ENCODE assay signal across 9 cellular contexts in the genomic region with DNA sequence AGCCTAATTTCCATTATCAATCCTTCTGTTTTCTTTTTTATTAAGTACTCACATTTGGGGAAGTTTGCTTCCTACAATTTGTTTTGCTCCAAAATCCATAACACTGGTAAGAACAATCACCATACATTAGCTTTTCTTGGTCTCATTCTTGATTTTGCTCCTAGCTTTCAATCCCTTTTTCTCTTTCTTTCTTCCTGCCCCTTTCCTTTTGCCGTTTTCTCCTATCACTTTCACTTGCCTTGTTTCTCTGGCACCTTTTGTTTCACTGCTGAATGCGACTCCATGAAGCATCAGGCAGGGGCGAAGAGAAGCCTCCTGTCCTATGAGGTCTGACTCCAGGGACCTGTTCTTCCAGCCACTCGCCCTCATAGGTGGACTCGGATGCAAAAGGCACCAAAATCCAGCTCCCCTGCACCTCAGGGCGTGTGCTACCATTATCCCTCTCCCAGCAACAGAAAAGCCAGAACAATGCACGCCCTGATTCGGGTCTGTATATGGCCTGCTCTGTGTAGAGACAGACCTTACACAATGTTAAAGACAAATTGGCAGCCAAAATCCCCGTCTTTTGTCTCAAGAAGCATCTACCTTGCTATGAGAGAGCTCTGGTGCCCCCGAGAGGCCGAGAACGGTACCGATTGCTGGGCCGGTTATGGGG.
DNase-seq lines count a peak whose midpoint lies in the region; ATAC-seq and TF ChIP-seq lines count a peak whose summit lies in the region.
"Had no signal": no experiment of that assay in that cellular context is flagged by ENCODE, and none has a peak within 500 bp of the region (broad histone marks: within the 10 kb centered on the region; RNA-seq: fewer than 3 reads in every experiment).

No MANE protein-coding gene starts in this region.

- peak overlapping the region; percentile 29 for H3K4me3 ChIP-seq in HUES64 (ENCODE audit: low read length)
- peak overlapping the region; percentile 56 for H3K4me3 ChIP-seq in iPS-20b (ENCODE audit: low read length)

- H3K27ac Mint-ChIP-seq in brain: peak overlapping the region; percentile 74 to 96 (median 91)
- no peak overlapping the region for H3K27ac Mint-ChIP-seq in stimulated activated memory B cell treated with anti-CD40 and anti-IgM and Interleukin-4, amounts not matched to agents 10 μg/mL and 1 μg/mL and 100 μg/mL, for 72 hours
- H3K27ac Mint-ChIP-seq in activated T-helper 1 cell treated with anti-CD3 and anti-CD28 coated beads, Interleukin-12 subunit alpha, Interleukin-12 subunit beta, Interleukin-2, Interleukin-4 antibody, amounts not matched to agents 30 ng/mL and 10 ng/mL and 1 ng/mL, durations not matched to agents 14 hours and 24 hours and 36 hours: no peak overlapping the region

- peak overlapping the region; percentile 46 to 85 (median 74) for H3K4me3 Mint-ChIP-seq in brain
- peak overlapping the region; percentile 8 for H3K4me3 Mint-ChIP-seq in stimulated activated memory B cell treated with anti-CD40 and anti-IgM and Interleukin-4, amounts not matched to agents 10 μg/mL and 1 μg/mL and 100 μg/mL, for 72 hours
- H3K4me3 Mint-ChIP-seq in activated T-helper 1 cell treated with anti-CD3 and anti-CD28 coated beads, Interleukin-12 subunit alpha, Interleukin-12 subunit beta, Interleukin-2, Interleukin-4 antibody, amounts not matched to agents 30 ng/mL and 10 ng/mL and 1 ng/mL, durations not matched to agents 14 hours and 24 hours and 36 hours: no peak overlapping the region
- H3K4me3 Mint-ChIP-seq: activated T-cell treated with anti-CD3 and anti-CD28 coated beads, Interleukin-2, amount 50 U/mL, for 4 hours had no signal

- peak; percentile 45 for DNase-seq in DMS53 treated with DMSO at 0.1 percent for 48 hours (lab: John Stamatoyannopoulos, UW; ENCODE audit: unreplicated experiment)
- peak; percentile 83 to 89 for DNase-seq in NOMO-1 (lab: John Stamatoyannopoulos, UW; ENCODE audit: unreplicated experiment in 2 of 2)
- no peak for DNase-seq in activated T-helper 1 cell treated with anti-CD3 and anti-CD28 coated beads, Interleukin-12 subunit alpha, Interleukin-12 subunit beta, Interleukin-2, Interleukin-4 antibody, amounts not matched to agents 30 ng/mL and 10 ng/mL and 1 ng/mL, durations not matched to agents 14 hours and 24 hours and 36 hours (ENCODE audit: low spot score)
- DNase-seq: activated T-cell treated with anti-CD3 and anti-CD28 coated beads, Interleukin-2, amount 50 U/mL, for 4 hours had no signal

- H3K27ac ChIP-seq in HUES64 (ENCODE audit: low read depth, low read length): no peak overlapping the region
- no peak overlapping the region for H3K27ac ChIP-seq in iPS-20b (ENCODE audit: low read length)

- H3K27me3 ChIP-seq in HUES64 (ENCODE audit: insufficient read depth, low read length) (no peaks in the 10 kb centered on the region), iPS-20b (ENCODE audit: insufficient read depth, low read length) (no peaks in the 10 kb centered on the region)

- TF ChIP-seq CTCF in brain (conservative IDR thresholded peaks at IDR 0.05): peak; percentile 81 to 89

- H3K9ac ChIP-seq in HUES64 (ENCODE audit: low read depth, low read length) (peak overlapping the region; percentile 33), iPS-20b (ENCODE audit: low read depth, low read length) (peak overlapping the region; percentile 69; the same call in 1 of the 2 replicates)

- no peaks in the 10 kb centered on the region for H3K36me3 Mint-ChIP-seq in brain
- H3K36me3 Mint-ChIP-seq in stimulated activated memory B cell treated with anti-CD40 and anti-IgM and Interleukin-4, amounts not matched to agents 10 μg/mL and 1 μg/mL and 100 μg/mL, for 72 hours: no peaks in the 10 kb centered on the region
- no peaks in the 10 kb centered on the region for H3K36me3 Mint-ChIP-seq in activated T-helper 1 cell treated with anti-CD3 and anti-CD28 coated beads, Interleukin-12 subunit alpha, Interleukin-12 subunit beta, Interleukin-2, Interleukin-4 antibody, amounts not matched to agents 30 ng/mL and 10 ng/mL and 1 ng/mL, durations not matched to agents 14 hours and 24 hours and 36 hours (ENCODE audit: low read depth)

- intact Hi-C loops in activated T-helper 1 cell treated with anti-CD3 and anti-CD28 coated beads, Interleukin-12 subunit alpha, Interleukin-12 subunit beta, Interleukin-2, Interleukin-4 antibody, amounts not matched to agents 30 ng/mL and 10 ng/mL and 1 ng/mL, durations not matched to agents 14 hours and 24 hours and 36 hours (cut with micrococcal nuclease): loop anchor here (5.0 kb wide), 1 partner anchor 901 kb away; no protein-coding TSS in a partner anchor

- H3K9me3 ChIP-seq in HUES64 (ENCODE audit: insufficient read depth, low read depth, low read length) (peaks cover under 1% of the 10 kb centered on the region; the same call in 1 of the 2 replicates), iPS-20b (ENCODE audit: insufficient read depth, low read depth, low read length) (no peaks in the 10 kb centered on the region)

- H3K9me3 Mint-ChIP-seq in brain: peaks cover 0 to 7% (median 4%) of the 10 kb centered on the region in 5 experiments
- no peaks in the 10 kb centered on the region for H3K9me3 Mint-ChIP-seq in stimulated activated memory B cell treated with anti-CD40 and anti-IgM and Interleukin-4, amounts not matched to agents 10 μg/mL and 1 μg/mL and 100 μg/mL, for 72 hours
- H3K9me3 Mint-ChIP-seq in activated T-helper 1 cell treated with anti-CD3 and anti-CD28 coated beads, Interleukin-12 subunit alpha, Interleukin-12 subunit beta, Interleukin-2, Interleukin-4 antibody, amounts not matched to agents 30 ng/mL and 10 ng/mL and 1 ng/mL, durations not matched to agents 14 hours and 24 hours and 36 hours: peaks cover 6% of the 10 kb centered on the region

- H3K36me3 ChIP-seq in HUES64 (ENCODE audit: insufficient read depth, low read length): no peaks in the 10 kb centered on the region
- no peaks in the 10 kb centered on the region for H3K36me3 ChIP-seq in iPS-20b (ENCODE audit: insufficient read depth, low read depth, low read length)

- ATAC-seq in GM19438 (IDR thresholded peaks at IDR 0.05; ENCODE audit: low read depth, unreplicated experiment): peak; percentile 81
- peak; percentile 71 for ATAC-seq in stimulated activated memory B cell treated with anti-CD40 and anti-IgM and Interleukin-4, amounts not matched to agents 10 μg/mL and 1 μg/mL and 100 μg/mL, for 72 hours

- 17% methylated on average over 14 of the region's 14 CpGs for WGBS in HUES64

- H3K4me1 ChIP-seq in HUES64 (ENCODE audit: insufficient read depth, low read length): peaks cover 8% of the 10 kb centered on the region; the same call in 1 of the 2 replicates
- H3K4me1 ChIP-seq in iPS-20b (ENCODE audit: insufficient read depth, low read length): peaks cover 5% of the 10 kb centered on the region; the same call in 1 of the 2 replicates

- peaks cover 25% of the 10 kb centered on the region for H3K4me1 Mint-ChIP-seq in brain
- H3K4me1 Mint-ChIP-seq in stimulated activated memory B cell treated with anti-CD40 and anti-IgM and Interleukin-4, amounts not matched to agents 10 μg/mL and 1 μg/mL and 100 μg/mL, for 72 hours: peaks cover 14% of the 10 kb centered on the region
- H3K4me1 Mint-ChIP-seq in activated T-helper 1 cell treated with anti-CD3 and anti-CD28 coated beads, Interleukin-12 subunit alpha, Interleukin-12 subunit beta, Interleukin-2, Interleukin-4 antibody, amounts not matched to agents 30 ng/mL and 10 ng/mL and 1 ng/mL, durations not matched to agents 14 hours and 24 hours and 36 hours (ENCODE audit: low read depth): no peaks in the 10 kb centered on the region

- H3K27me3 Mint-ChIP-seq in brain: peaks cover 11% of the 10 kb centered on the region
- peaks cover 21% of the 10 kb centered on the region for H3K27me3 Mint-ChIP-seq in stimulated activated memory B cell treated with anti-CD40 and anti-IgM and Interleukin-4, amounts not matched to agents 10 μg/mL and 1 μg/mL and 100 μg/mL, for 72 hours
- H3K27me3 Mint-ChIP-seq in activated T-helper 1 cell treated with anti-CD3 and anti-CD28 coated beads, Interleukin-12 subunit alpha, Interleukin-12 subunit beta, Interleukin-2, Interleukin-4 antibody, amounts not matched to agents 30 ng/mL and 10 ng/mL and 1 ng/mL, durations not matched to agents 14 hours and 24 hours and 36 hours (ENCODE audit: insufficient read depth): no peaks in the 10 kb centered on the region

Comparison
In these comparisons a context has a peak if more than half of its experiments do, and no peak if none do; other contexts are left out.
1. H3K27ac Mint-ChIP-seq: peak in brain (5 of 5); none in stimulated activated memory B cell treated with anti-CD40 and anti-IgM and Interleukin-4, amounts not matched to agents 10 μg/mL and 1 μg/mL and 100 μg/mL, for 72 hours (single experiment) and activated T-helper 1 cell treated with anti-CD3 and anti-CD28 coated beads, Interleukin-12 subunit alpha, Interleukin-12 subunit beta, Interleukin-2, Interleukin-4 antibody, amounts not matched to agents 30 ng/mL and 10 ng/mL and 1 ng/mL, durations not matched to agents 14 hours and 24 hours and 36 hours (single experiment).